ENCODE assay signal across 19 cellular contexts in the genomic region with DNA sequence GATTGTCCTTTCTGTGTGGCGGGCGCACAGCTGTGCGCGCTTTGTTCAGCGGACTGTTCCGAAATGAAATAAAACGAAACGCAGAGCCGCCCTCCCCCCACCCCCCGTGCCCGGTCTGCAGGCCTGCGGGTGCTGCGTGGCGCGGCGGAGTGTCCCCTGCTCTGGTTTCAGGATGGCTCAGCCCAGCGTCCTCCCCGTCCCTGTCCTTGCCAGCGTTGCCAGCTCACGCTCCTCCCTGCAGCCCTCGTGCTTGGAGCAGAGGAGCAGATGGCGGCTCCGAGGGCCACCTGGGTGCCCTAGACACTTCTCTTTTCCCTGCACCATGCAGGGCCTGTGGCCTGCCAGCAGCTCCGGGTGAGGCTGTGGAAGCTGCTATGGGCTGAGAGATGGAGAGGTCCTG. TPM values are rescaled to one million over a fixed set of nuclear protein-coding genes. Genes with fewer than 3 reads are reported as not detected.
A peak's percentile ranks its signal among the peaks of the same experiment; 100 is the strongest.
DNase-seq lines count a peak whose midpoint lies in the region; TF ChIP-seq lines count a peak whose summit lies in the region.
"Had no signal": no experiment of that assay in that cellular context is flagged by ENCODE, and none has a peak within 500 bp of the region (broad histone marks: within the 10 kb centered on the region; RNA-seq: fewer than 3 reads in every experiment).

No MANE protein-coding gene starts in this region.

- H3K9me3 ChIP-seq in MG63: no peaks in the 10 kb centered on the region

- DNase-seq in activated T-cell treated with anti-CD3 and anti-CD28 coated beads, Interleukin-2, amount 50 U/mL, for 1 hour: peak; percentile 0
- no peak for DNase-seq in activated T-cell treated with anti-CD3 and anti-CD28 coated beads for 4 hours
- peak; percentile 61 for DNase-seq in NCI-H1694 (lab: John Stamatoyannopoulos, UW)
- DNase-seq in chondrocyte (ENCODE audit: low spot score): peak; percentile 72
- peak; percentile 72 for DNase-seq in posterior vena cava (ENCODE audit: low spot score)
- DNase-seq in NCI-H82 treated with DMSO at 0.1 percent for 48 hours (lab: John Stamatoyannopoulos, UW; ENCODE audit: unreplicated experiment): no peak
- no peak for DNase-seq in activated CD8-positive, alpha-beta memory T cell treated with anti-CD3 and anti-CD28 coated beads for 24 hours
- no peak for DNase-seq in MG63
- DNase-seq: CD8-positive, alpha-beta memory T cell; GF-D8; NCI-H1048; NCI-H1436 treated with DMSO at 0.1 percent for 48 hours; NCI-H2107; NCI-H345; NCI-H69; NK-92 treated with Interleukin-12 subunit alpha and Interleukin-12 subunit beta, amount 100 ng/mL, for 24 hours; OCI-M1; RPMI8226 had no signal

- peaks cover 9% of the 10 kb centered on the region for H3K27me3 Mint-ChIP-seq in chondrocyte (ENCODE audit: low read depth)

- H3K9me3 Mint-ChIP-seq in chondrocyte (ENCODE audit: low read depth): peaks cover 9% of the 10 kb centered on the region

- H3K4me3 Mint-ChIP-seq in chondrocyte (ENCODE audit: unreplicated experiment): no peak overlapping the region
- H3K4me3 Mint-ChIP-seq: CD8-positive, alpha-beta memory T cell had no signal

- no peak for TF ChIP-seq CTCF in chondrocyte (IDR thresholded peaks at IDR 0.05)

- H3K4me3 ChIP-seq in MG63: no peak overlapping the region
- H3K4me3 ChIP-seq: BLaER1 treated with 17β-estradiol and CSF1 and Interleukin-3, amounts not matched to agents 10 nM and 100 nM had no signal

- H3K36me3 ChIP-seq in MG63: no peaks in the 10 kb centered on the region
- H3K36me3 ChIP-seq: BLaER1 treated with 17β-estradiol and CSF1 and Interleukin-3, amounts not matched to agents 10 nM and 100 nM had no signal

- intact Hi-C loops in posterior vena cava (cut with DNase I): no loop called here

- H3K27ac Mint-ChIP-seq in chondrocyte (ENCODE audit: unreplicated experiment): no peak overlapping the region
- H3K27ac Mint-ChIP-seq: CD8-positive, alpha-beta memory T cell had no signal

- H3K4me1 Mint-ChIP-seq in chondrocyte (ENCODE audit: low read depth): peaks cover 5% of the 10 kb centered on the region
- H3K4me1 Mint-ChIP-seq: CD8-positive, alpha-beta memory T cell had no signal

- peaks cover 10% of the 10 kb centered on the region for H3K36me3 Mint-ChIP-seq in chondrocyte (ENCODE audit: low read depth)

- H3K27me3 ChIP-seq in MG63: no peaks in the 10 kb centered on the region
- H3K27me3 ChIP-seq: BLaER1 treated with 17β-estradiol and CSF1 and Interleukin-3, amounts not matched to agents 10 nM and 100 nM had no signal

RNA-seq across cellular contexts. Expression of gene BEGAIN, which starts 17.5 kb away (rescaled TPM):
- total RNA-seq in chondrocyte (5.1 to 6.5 TPM (median 6.5 TPM) in 3 replicates), posterior vena cava (1 to 10 TPM in 1 of 2 donors, under 1 TPM in 1; 0.56 to 1.2 TPM)
- 2.3 and 8.2 TPM in 2 replicates for total RNA-seq in MG63 (2014; rRNA removed; shearing (Covaris generic); ENCODE audit: low replicate concordance)

Comparison
In these comparisons a context has a peak if more than half of its experiments do, and no peak if none do; other contexts are left out.
1. DNase-seq: peak in activated T-cell treated with anti-CD3 and anti-CD28 coated beads, Interleukin-2, amount 50 U/mL, for 1 hour (single experiment), NCI-H1694 (single experiment), chondrocyte (single experiment) and posterior vena cava (single experiment); none in activated T-cell treated with anti-CD3 and anti-CD28 coated beads for 4 hours (single experiment), NCI-H82 treated with DMSO at 0.1 percent for 48 hours (single experiment), activated CD8-positive, alpha-beta memory T cell treated with anti-CD3 and anti-CD28 coated beads for 24 hours (single experiment) and MG63 (single experiment).